Comparison of ENCODE assay signal across 11 cellular contexts in genomic region chr7:143054621-143055020, GRCh38. TPM values are rescaled to one million over a fixed set of nuclear protein-coding genes. Genes with fewer than 3 reads are reported as not detected.
"Had no signal": no experiment of that assay in that cellular context is flagged by ENCODE, and none has a peak within 500 bp of the region (broad histone marks: within the 10 kb centered on the region; RNA-seq: fewer than 3 reads in every experiment).

No MANE protein-coding gene starts in this region.

- H3K27ac ChIP-seq: GM23248, HL-60 had no signal

- H3K4me3 Mint-ChIP-seq: HFFc6 had no signal

- H3K4me1 ChIP-seq: HAP-1 had no signal

- DNase-seq: GM23248, GOT3, H7, HFFc6, IMR-90 had no signal

- H3K9ac ChIP-seq: GM23248 had no signal

- H3K9me3 Mint-ChIP-seq: HFFc6 had no signal

- H3K4me3 ChIP-seq: GM23248, HAP-1 had no signal

- H3K9me3 ChIP-seq: HAP-1 had no signal

- H3K27ac Mint-ChIP-seq: HFFc6 had no signal

- H2AFZ ChIP-seq: GM23248 had no signal

- H3K36me3 ChIP-seq: HAP-1 had no signal

- ATAC-seq: HCT116, HepG2 had no signal

RNA-seq across cellular contexts. Expression of gene OR6V1, which starts 2.5 kb away (rescaled TPM):
- total RNA-seq: GM23248, H4, H7, HepG2, HFFc6, HT1080, IMR-90 had no signal

RNA-seq across cellular contexts. Expression of gene OR9A2, which starts 27.7 kb away (rescaled TPM):
- total RNA-seq: GM23248, H4, H7, HepG2, HFFc6, HT1080, IMR-90 had no signal
